Comparison of ENCODE assay signal across 12 cellular contexts in genomic region chr2:138516030-138516704, GRCh38. TPM values are rescaled to one million over a fixed set of nuclear protein-coding genes. Genes with fewer than 3 reads are reported as not detected.
DNase-seq lines count a peak whose midpoint lies in the region; ATAC-seq, FAIRE-seq and TF ChIP-seq lines count a peak whose summit lies in the region.
"Had no signal": no experiment of that assay in that cellular context is flagged by ENCODE, and none has a peak within 500 bp of the region (broad histone marks: within the 10 kb centered on the region; RNA-seq: fewer than 3 reads in every experiment).

No MANE protein-coding gene starts in this region.

- peaks cover 0 to 4% of the 10 kb centered on the region in 2 experiments for H3K9me3 ChIP-seq in CD4-positive, CD25-positive, alpha-beta regulatory T cell (ENCODE audit: control insufficient read depth in 2 of 2, low read length in 2 of 2)

- no peak for FAIRE-seq in HTR-8/SVneo (lab: Jason Lieb, UNC)

- intact Hi-C loops in natural killer cell (cut with micrococcal nuclease) = no loop called here

- H3K36me3 ChIP-seq in CD4-positive, CD25-positive, alpha-beta regulatory T cell (ENCODE audit: control insufficient read depth, insufficient read depth, low read length) = no peaks in the 10 kb centered on the region

- H3K27ac Mint-ChIP-seq in CD4-positive, CD25-positive, alpha-beta regulatory T cell = peak overlapping the region in 2 of 3 donors; percentile 2 to 4
- peak overlapping the region in 1 of 2 donors; percentile 12 for H3K27ac Mint-ChIP-seq in natural killer cell
- H3K27ac Mint-ChIP-seq: activated T-cell treated with anti-CD3 and anti-CD28 coated beads, Interleukin-2, amount 50 U/mL, for 72 hours had no signal

- peaks cover 0 to 3% (median 0%) of the 10 kb centered on the region in 7 donors for H3K9me3 Mint-ChIP-seq in CD4-positive, CD25-positive, alpha-beta regulatory T cell
- H3K9me3 Mint-ChIP-seq in natural killer cell = no peaks in the 10 kb centered on the region

- peak in 2 of 3 donors; percentile 15 to 19 for DNase-seq in CD4-positive, CD25-positive, alpha-beta regulatory T cell
- DNase-seq in HTR-8/SVneo (ENCODE audit: insufficient read length, low spot score) = peak; percentile 46
- DNase-seq in cardiac fibroblast (ENCODE audit: low read depth in 2 of 2) = peak; percentile 18 to 38
- no peak for DNase-seq in natural killer cell
- no peak for DNase-seq in NCI-H187 (lab: John Stamatoyannopoulos, UW)
- no peak for DNase-seq in activated CD4-positive, alpha-beta T cell treated with anti-CD3 and anti-CD28 coated beads for 1 hour
- no peak for DNase-seq in stimulated activated CD4-positive, alpha-beta T cell treated with anti-CD3 and anti-CD28 coated beads, Interleukin-2, amount 100 ng/mL, for 48 hours
- DNase-seq: activated T-cell treated with anti-CD3 and anti-CD28 coated beads, Interleukin-2, amount 50 U/mL, for 72 hours; NCI-H1105 treated with DMSO at 0.1 percent for 48 hours; stimulated activated CD4-positive, alpha-beta T cell treated with anti-CD3 and anti-CD28 coated beads, Interleukin-15, amount 100 ng/mL, for 24 hours; T-helper 9 cell had no signal

- ATAC-seq in CD4-positive, CD25-positive, alpha-beta regulatory T cell (ENCODE audit: low read depth in 2 of 2) = no peak
- ATAC-seq in natural killer cell = peak in 2 of 3 donors; percentile 43 to 70
- ATAC-seq in GM19023 (IDR thresholded peaks at IDR 0.05; ENCODE audit: unreplicated experiment) = no peak
- ATAC-seq: activated T-cell treated with anti-CD3 and anti-CD28 coated beads, Interleukin-2, amount 50 U/mL, for 72 hours had no signal

- peaks cover 5% of the 10 kb centered on the region for H3K36me3 Mint-ChIP-seq in CD4-positive, CD25-positive, alpha-beta regulatory T cell
- H3K36me3 Mint-ChIP-seq in natural killer cell = peaks cover 5% of the 10 kb centered on the region

- peak overlapping the region in 3 of 4 donors; percentile 4 to 62 (median 10) for H3K4me3 Mint-ChIP-seq in CD4-positive, CD25-positive, alpha-beta regulatory T cell
- peak overlapping the region; percentile 25 for H3K4me3 Mint-ChIP-seq in natural killer cell
- H3K4me3 Mint-ChIP-seq: activated T-cell treated with anti-CD3 and anti-CD28 coated beads, Interleukin-2, amount 50 U/mL, for 72 hours had no signal

- H3K27me3 ChIP-seq in CD4-positive, CD25-positive, alpha-beta regulatory T cell (ENCODE audit: control insufficient read depth, insufficient read depth, low read length) = no peaks in the 10 kb centered on the region

- peaks cover 19% of the 10 kb centered on the region for H3K4me1 ChIP-seq in CD4-positive, CD25-positive, alpha-beta regulatory T cell (ENCODE audit: control insufficient read depth, insufficient read depth, low read length, poor library complexity, severe bottlenecking)

- H3K4me3 ChIP-seq in CD4-positive, CD25-positive, alpha-beta regulatory T cell (ENCODE audit: low read depth, low read length) = peak overlapping the region; percentile 4
- no peak overlapping the region for H3K4me3 ChIP-seq in cardiac fibroblast (replicated peaks in 1 of 2; ENCODE audit: low read depth in 2 of 2, low read length in 2 of 2)

- no peak for TF ChIP-seq CTCF in cardiac fibroblast (IDR thresholded peaks at IDR 0.05; ENCODE audit: low read depth, low read length)
- TF ChIP-seq CTCF in natural killer cell (IDR thresholded peaks at IDR 0.05) = no peak

- peaks cover 29 to 61% (median 50%) of the 10 kb centered on the region in 4 donors for H3K4me1 Mint-ChIP-seq in CD4-positive, CD25-positive, alpha-beta regulatory T cell
- H3K4me1 Mint-ChIP-seq in natural killer cell = peaks cover 56 to 68% of the 10 kb centered on the region in 2 donors

- H3K27me3 Mint-ChIP-seq in CD4-positive, CD25-positive, alpha-beta regulatory T cell = no peaks in the 10 kb centered on the region
- no peaks in the 10 kb centered on the region for H3K27me3 Mint-ChIP-seq in natural killer cell (ENCODE audit: low read depth in 2 of 2)

- H3K27ac ChIP-seq in CD4-positive, CD25-positive, alpha-beta regulatory T cell (ENCODE audit: insufficient read depth, low read length, poor library complexity, severe bottlenecking) = no peak overlapping the region

RNA-seq across cellular contexts. Expression of gene SPOPL, which starts 14.6 kb away (rescaled TPM):
- 16.2 TPM for total RNA-seq in CD4-positive, CD25-positive, alpha-beta regulatory T cell
- 1 to 10 TPM; 1.3 to 2.9 (median 2.5) TPM for polyA plus RNA-seq in CD4-positive, CD25-positive, alpha-beta regulatory T cell
- total RNA-seq in natural killer cell = 10 to 100 TPM; 32.2 to 35.9 (median 33.8) TPM

Comparison
In these comparisons a context has a peak if more than half of its experiments do, and no peak if none do; other contexts are left out.
1. ATAC-seq: peak in natural killer cell (2 of 3); none in CD4-positive, CD25-positive, alpha-beta regulatory T cell (0 of 2) and GM19023 (single experiment).
2. DNase-seq: peak in CD4-positive, CD25-positive, alpha-beta regulatory T cell (2 of 3), HTR-8/SVneo (single experiment) and cardiac fibroblast (2 of 2); none in natural killer cell (single experiment), NCI-H187 (0 of 2), activated CD4-positive, alpha-beta T cell treated with anti-CD3 and anti-CD28 coated beads for 1 hour (single experiment) and stimulated activated CD4-positive, alpha-beta T cell treated with anti-CD3 and anti-CD28 coated beads, Interleukin-2, amount 100 ng/mL, for 48 hours (0 of 2).